ENCODE assay signal across 27 cellular contexts in genomic region chr18:66110607-66111006, GRCh38.
"Had no signal": no experiment of that assay in that cellular context is flagged by ENCODE, and none has a peak within 500 bp of the region (broad histone marks: within the 10 kb centered on the region; RNA-seq: fewer than 3 reads in every experiment).

No MANE protein-coding gene starts in this region.

- H3K27me3 ChIP-seq: ascending aorta, breast epithelium, cardiac muscle cell, colonic mucosa had no signal

- H3K27me3 Mint-ChIP-seq: activated CD4-positive, alpha-beta memory T cell treated with anti-CD3 and anti-CD28 coated beads, Interleukin-2, amount 10 ng/mL, durations not matched to agents 7 days and 5 days; activated CD4-positive, alpha-beta T cell treated with anti-CD3 and anti-CD28 coated beads, Interleukin-2, amount 10 ng/mL, durations not matched to agents 7 days and 5 days; activated naive CD4-positive, alpha-beta T cell treated with anti-CD3 and anti-CD28 coated beads, Interleukin-2, amount 10 ng/mL, durations not matched to agents 7 days and 5 days; activated naive CD8-positive, alpha-beta T cell treated with anti-CD3 and anti-CD28 coated beads, Interleukin-2, amount 10 ng/mL, durations not matched to agents 7 days and 5 days; activated T-cell treated with anti-CD3 and anti-CD28 coated beads, Interleukin-2, amount 50 U/mL, for 24 hours had no signal

- H3K36me3 Mint-ChIP-seq: activated naive CD4-positive, alpha-beta T cell treated with anti-CD3 and anti-CD28 coated beads, Interleukin-2, amount 10 ng/mL, durations not matched to agents 7 days and 5 days; activated naive CD4-positive, alpha-beta T cell treated with anti-CD3 and anti-CD28 coated beads, Interleukin-2, amount 50 U/mL, for 72 hours; activated naive CD8-positive, alpha-beta T cell treated with anti-CD3 and anti-CD28 coated beads, Interleukin-2, amount 10 ng/mL, durations not matched to agents 7 days and 5 days; brain had no signal

- H3K4me3 ChIP-seq: ascending aorta, breast epithelium, cardiac muscle cell, colonic mucosa had no signal

- H3K4me3 Mint-ChIP-seq: activated CD4-positive, alpha-beta memory T cell treated with anti-CD3 and anti-CD28 coated beads, Interleukin-2, amount 10 ng/mL, durations not matched to agents 7 days and 5 days; activated CD4-positive, alpha-beta T cell treated with anti-CD3 and anti-CD28 coated beads, Interleukin-2, amount 10 ng/mL, durations not matched to agents 7 days and 5 days; activated naive CD4-positive, alpha-beta T cell treated with anti-CD3 and anti-CD28 coated beads, Interleukin-2, amount 10 ng/mL, durations not matched to agents 7 days and 5 days; activated naive CD8-positive, alpha-beta T cell treated with anti-CD3 and anti-CD28 coated beads, Interleukin-2, amount 10 ng/mL, durations not matched to agents 7 days and 5 days; activated T-cell treated with anti-CD3 and anti-CD28 coated beads, Interleukin-2, amount 50 U/mL, for 24 hours; activated T-cell treated with anti-CD3 and anti-CD28 coated beads, Interleukin-2, amount 50 U/mL, for 72 hours; brain had no signal

- H3K9me3 Mint-ChIP-seq: activated CD4-positive, alpha-beta T cell treated with anti-CD3 and anti-CD28 coated beads, Interleukin-2, amount 10 ng/mL, durations not matched to agents 7 days and 5 days; activated naive CD8-positive, alpha-beta T cell treated with anti-CD3 and anti-CD28 coated beads, Interleukin-2, amount 10 ng/mL, durations not matched to agents 7 days and 5 days; brain had no signal

- H3K27ac ChIP-seq: ascending aorta, breast epithelium, cardiac muscle cell, colonic mucosa had no signal

- H3K9me3 ChIP-seq: ascending aorta, breast epithelium, colonic mucosa had no signal

- H3K36me3 ChIP-seq: ascending aorta, breast epithelium, cardiac muscle cell, colonic mucosa had no signal

- H3K4me1 Mint-ChIP-seq: activated CD4-positive, alpha-beta memory T cell treated with anti-CD3 and anti-CD28 coated beads, Interleukin-2, amount 10 ng/mL, durations not matched to agents 7 days and 5 days; activated CD4-positive, alpha-beta T cell treated with anti-CD3 and anti-CD28 coated beads, Interleukin-2, amount 10 ng/mL, durations not matched to agents 7 days and 5 days; activated naive CD4-positive, alpha-beta T cell treated with anti-CD3 and anti-CD28 coated beads, Interleukin-2, amount 10 ng/mL, durations not matched to agents 7 days and 5 days; activated naive CD8-positive, alpha-beta T cell treated with anti-CD3 and anti-CD28 coated beads, Interleukin-2, amount 10 ng/mL, durations not matched to agents 7 days and 5 days; brain had no signal

- H3K4me1 ChIP-seq: ascending aorta, breast epithelium, colonic mucosa had no signal

- H3K27ac Mint-ChIP-seq: activated CD4-positive, alpha-beta memory T cell treated with anti-CD3 and anti-CD28 coated beads, Interleukin-2, amount 10 ng/mL, durations not matched to agents 7 days and 5 days; activated CD4-positive, alpha-beta T cell treated with anti-CD3 and anti-CD28 coated beads, Interleukin-2, amount 10 ng/mL, durations not matched to agents 7 days and 5 days; activated naive CD4-positive, alpha-beta T cell treated with anti-CD3 and anti-CD28 coated beads, Interleukin-2, amount 10 ng/mL, durations not matched to agents 7 days and 5 days; activated naive CD4-positive, alpha-beta T cell treated with anti-CD3 and anti-CD28 coated beads, Interleukin-2, amount 50 U/mL, for 72 hours; activated naive CD8-positive, alpha-beta T cell treated with anti-CD3 and anti-CD28 coated beads, Interleukin-2, amount 10 ng/mL, durations not matched to agents 7 days and 5 days; activated T-cell treated with anti-CD3 and anti-CD28 coated beads, Interleukin-2, amount 50 U/mL, for 24 hours; activated T-cell treated with anti-CD3 and anti-CD28 coated beads, Interleukin-2, amount 50 U/mL, for 72 hours; brain had no signal

- ATAC-seq: activated naive CD4-positive, alpha-beta T cell treated with anti-CD3 and anti-CD28 coated beads, Interleukin-2, amount 50 U/mL, for 72 hours; activated T-cell treated with anti-CD3 and anti-CD28 coated beads, Interleukin-2, amount 50 U/mL, for 72 hours; esophagus mucosa had no signal

- DNase-seq: activated CD4-positive, alpha-beta memory T cell treated with anti-CD3 and anti-CD28 coated beads, Interleukin-2, amount 10 ng/mL, durations not matched to agents 7 days and 5 days; activated CD4-positive, alpha-beta T cell treated with anti-CD3 and anti-CD28 coated beads for 1 hour; activated CD4-positive, alpha-beta T cell treated with anti-CD3 and anti-CD28 coated beads for 4 hours; activated CD4-positive, alpha-beta T cell treated with anti-CD3 and anti-CD28 coated beads, Interleukin-2, amount 10 ng/mL, durations not matched to agents 7 days and 5 days; activated CD4-positive, alpha-beta T cell treated with anti-CD3 and anti-CD28 coated beads, Interleukin-2, amount 50 U/mL, for 4 hours; activated CD4-positive, CD25-positive, alpha-beta regulatory T cell; activated CD8-positive, alpha-beta memory T cell treated with anti-CD3 and anti-CD28 coated beads, Interleukin-2, amount 50 U/mL, for 48 hours; activated gamma-delta T cell; activated naive CD4-positive, alpha-beta T cell; activated naive CD4-positive, alpha-beta T cell treated with anti-CD3 and anti-CD28 coated beads, Interleukin-2, amount 10 ng/mL, durations not matched to agents 7 days and 5 days; activated naive CD8-positive, alpha-beta T cell treated with anti-CD3 and anti-CD28 coated beads, Interleukin-2, amount 10 ng/mL, durations not matched to agents 7 days and 5 days; activated T-cell treated with anti-CD3 and anti-CD28 coated beads for 4 hours; activated T-cell treated with anti-CD3 and anti-CD28 coated beads, Interleukin-2, amount 50 U/mL, for 24 hours; activated T-cell treated with anti-CD3 and anti-CD28 coated beads, Interleukin-2, amount 50 U/mL, for 72 hours; central memory CD4-positive, alpha-beta T cell; cerebellar nuclear complex; colonic mucosa; effector CD8-positive, alpha-beta T cell; foreskin fibroblast; head of caudate nucleus; T-helper 2 cell had no signal
